1 cellular context compared by ENCODE assay signal in the genomic region with DNA sequence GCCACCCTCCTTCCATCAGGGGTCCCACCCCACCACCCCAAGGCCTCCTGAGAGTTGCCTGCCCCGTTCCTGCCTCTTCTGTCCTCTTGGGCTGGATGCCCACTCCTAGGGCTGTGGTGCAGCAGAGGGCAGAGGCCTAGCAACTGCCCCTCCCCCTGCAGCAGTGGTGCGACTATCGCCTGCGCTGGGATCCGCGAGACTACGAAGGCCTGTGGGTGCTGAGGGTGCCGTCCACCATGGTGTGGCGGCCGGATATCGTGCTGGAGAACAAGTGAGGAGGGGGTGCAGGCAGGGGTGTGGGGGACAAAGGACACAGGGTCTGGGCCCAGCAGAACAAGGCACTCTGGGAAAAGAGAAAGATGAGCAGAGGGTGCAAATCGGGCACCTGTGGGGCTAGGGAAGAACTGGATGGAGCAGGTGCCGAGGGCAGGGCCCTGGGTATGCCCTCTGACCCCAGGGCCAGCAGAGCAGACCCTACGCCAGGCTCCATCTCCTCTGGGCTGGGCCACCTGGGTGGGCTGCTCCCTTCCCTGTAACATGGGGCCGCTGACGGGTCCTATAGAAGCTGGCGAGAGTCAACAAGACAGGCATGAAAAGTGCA.
TF ChIP-seq lines count a peak whose summit lies in the region.

No MANE protein-coding gene starts in this region.

TF ChIP-seq in H1, 55 proteins besides CTCF, POLR2A, EP300 and RAD21:
- TF ChIP-seq CHD2 (IDR thresholded peaks at IDR 0.05; ENCODE audit: low read length) (no peak), JUN (IDR thresholded peaks at IDR 0.05; ENCODE audit: low read depth, low read length) (no peak), SP4 (IDR thresholded peaks at IDR 0.05; ENCODE audit: low read length) (no peak), BACH1 (IDR thresholded peaks at IDR 0.05; ENCODE audit: low read length) (no peak), JUND (IDR thresholded peaks at IDR 0.05; ENCODE audit: low read length) (no peak)
- TF ChIP-seq, protein P1, sequence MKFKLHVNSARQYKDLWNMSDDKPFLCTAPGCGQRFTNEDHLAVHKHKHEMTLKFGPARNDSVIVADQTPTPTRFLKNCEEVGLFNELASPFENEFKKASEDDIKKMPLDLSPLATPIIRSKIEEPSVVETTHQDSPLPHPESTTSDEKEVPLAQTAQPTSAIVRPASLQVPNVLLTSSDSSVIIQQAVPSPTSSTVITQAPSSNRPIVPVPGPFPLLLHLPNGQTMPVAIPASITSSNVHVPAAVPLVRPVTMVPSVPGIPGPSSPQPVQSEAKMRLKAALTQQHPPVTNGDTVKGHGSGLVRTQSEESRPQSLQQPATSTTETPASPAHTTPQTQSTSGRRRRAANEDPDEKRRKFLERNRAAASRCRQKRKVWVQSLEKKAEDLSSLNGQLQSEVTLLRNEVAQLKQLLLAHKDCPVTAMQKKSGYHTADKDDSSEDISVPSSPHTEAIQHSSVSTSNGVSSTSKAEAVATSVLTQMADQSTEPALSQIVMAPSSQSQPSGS (IDR thresholded peaks at IDR 0.05; ENCODE audit: low read length): no peak
